In genomic region chr13:92716749-92717148, GRCh38 we compare ENCODE assay signal across 14 cellular contexts.
A peak's percentile ranks its signal among the peaks of the same experiment; 100 is the strongest.
DNase-seq lines count a peak whose midpoint lies in the region; ATAC-seq, FAIRE-seq and TF ChIP-seq lines count a peak whose summit lies in the region.
"Had no signal": no experiment of that assay in that cellular context is flagged by ENCODE, and none has a peak within 500 bp of the region (broad histone marks: within the 10 kb centered on the region; RNA-seq: fewer than 3 reads in every experiment).

No MANE protein-coding gene starts in this region.

- FAIRE-seq in urothelium cell line (lab: Jason Lieb, UNC), result no peak

- no peak overlapping the region for H3K4me3 Mint-ChIP-seq in activated naive CD4-positive, alpha-beta T cell treated with anti-CD3 and anti-CD28 coated beads, Interleukin-2, amount 10 ng/mL, durations not matched to agents 7 days and 5 days
- H3K4me3 Mint-ChIP-seq in CD14-positive monocyte, result no peak overlapping the region
- H3K4me3 Mint-ChIP-seq: naive thymus-derived CD4-positive, alpha-beta T cell had no signal

- no peaks in the 10 kb centered on the region for H3K36me3 Mint-ChIP-seq in activated naive CD4-positive, alpha-beta T cell treated with anti-CD3 and anti-CD28 coated beads, Interleukin-2, amount 10 ng/mL, durations not matched to agents 7 days and 5 days
- no peaks in the 10 kb centered on the region for H3K36me3 Mint-ChIP-seq in CD14-positive monocyte
- H3K36me3 Mint-ChIP-seq: naive thymus-derived CD4-positive, alpha-beta T cell had no signal

- DNase-seq in NCI-H748 (lab: John Stamatoyannopoulos, UW; ENCODE audit: unreplicated experiment), result peak; percentile 16
- DNase-seq in NCI-H748 treated with DMSO at 0.1 percent for 48 hours (lab: John Stamatoyannopoulos, UW), result no peak
- DNase-seq in amniotic epithelial cell (ENCODE audit: low read depth), result peak; percentile 18
- peak; percentile 13 for DNase-seq in iPS-NIHi7 (ENCODE audit: extremely low spot score)
- DNase-seq in urothelium cell line (ENCODE audit: low spot score), result peak; percentile 26
- DNase-seq in activated naive CD4-positive, alpha-beta T cell treated with anti-CD3 and anti-CD28 coated beads, Interleukin-2, amount 10 ng/mL, durations not matched to agents 7 days and 5 days, result no peak
- DNase-seq in CD14-positive monocyte (ENCODE audit: low spot score), result no peak
- DNase-seq: AML-193; anterior cingulate cortex; glutamatergic neuron; KG1; naive thymus-derived CD4-positive, alpha-beta T cell; NCI-H446 treated with DMSO at 0.1 percent for 48 hours had no signal

- CTCF ChIA-PET in activated naive CD4-positive, alpha-beta T cell treated with anti-CD3 and anti-CD28 coated beads, Interleukin-2, amount 10 ng/mL, durations not matched to agents 7 days and 5 days (lab: Charles Lee), result no interaction called here

- no peaks in the 10 kb centered on the region for H3K4me1 Mint-ChIP-seq in activated naive CD4-positive, alpha-beta T cell treated with anti-CD3 and anti-CD28 coated beads, Interleukin-2, amount 10 ng/mL, durations not matched to agents 7 days and 5 days
- H3K4me1 Mint-ChIP-seq in CD14-positive monocyte, result no peaks in the 10 kb centered on the region
- H3K4me1 Mint-ChIP-seq: naive thymus-derived CD4-positive, alpha-beta T cell had no signal

- intact Hi-C loops in CD14-positive monocyte (cut with micrococcal nuclease), result no loop called here

- TF ChIP-seq CTCF in CD14-positive monocyte (IDR thresholded peaks at IDR 0.05), result no peak

- no peaks in the 10 kb centered on the region for H3K27me3 Mint-ChIP-seq in activated naive CD4-positive, alpha-beta T cell treated with anti-CD3 and anti-CD28 coated beads, Interleukin-2, amount 10 ng/mL, durations not matched to agents 7 days and 5 days
- no peaks in the 10 kb centered on the region for H3K27me3 Mint-ChIP-seq in CD14-positive monocyte (ENCODE audit: low read depth in 3 of 3)
- H3K27me3 Mint-ChIP-seq: naive thymus-derived CD4-positive, alpha-beta T cell had no signal

- peaks cover 7% of the 10 kb centered on the region for H3K9me3 Mint-ChIP-seq in activated naive CD4-positive, alpha-beta T cell treated with anti-CD3 and anti-CD28 coated beads, Interleukin-2, amount 10 ng/mL, durations not matched to agents 7 days and 5 days
- H3K9me3 Mint-ChIP-seq in CD14-positive monocyte, result peaks cover 0 to 8% (median 2%) of the 10 kb centered on the region in 7 donors

- ATAC-seq in GM18909 (IDR thresholded peaks at IDR 0.05; ENCODE audit: poor library complexity, unreplicated experiment), result no peak
- ATAC-seq: naive thymus-derived CD4-positive, alpha-beta T cell had no signal

- no peak overlapping the region for H3K27ac Mint-ChIP-seq in activated naive CD4-positive, alpha-beta T cell treated with anti-CD3 and anti-CD28 coated beads, Interleukin-2, amount 10 ng/mL, durations not matched to agents 7 days and 5 days
- H3K27ac Mint-ChIP-seq in CD14-positive monocyte, result no peak overlapping the region
- H3K27ac Mint-ChIP-seq: naive thymus-derived CD4-positive, alpha-beta T cell had no signal

Comparison
In these comparisons a context has a peak if more than half of its experiments do, and no peak if none do; other contexts are left out.
1. DNase-seq: peak in NCI-H748 (single experiment), amniotic epithelial cell (single experiment), iPS-NIHi7 (single experiment) and urothelium cell line (single experiment); none in NCI-H748 treated with DMSO at 0.1 percent for 48 hours (single experiment), activated naive CD4-positive, alpha-beta T cell treated with anti-CD3 and anti-CD28 coated beads, Interleukin-2, amount 10 ng/mL, durations not matched to agents 7 days and 5 days (single experiment) and CD14-positive monocyte (single experiment).